ENCODE assay signal across 1 cellular context in genomic region chr4:184464759-184465454, GRCh38.
TF ChIP-seq lines count a peak whose summit lies in the region.

No MANE protein-coding gene starts in this region.

TF ChIP-seq in HepG2, 621 proteins besides CTCF, POLR2A, EP300 and RAD21 (continued from another document and continues in another):
- TF ChIP-seq ZNF691 (CRISPR knock-in tag; IDR thresholded peaks at IDR 0.05; ENCODE audit: borderline replicate concordance, low read depth): no peak
- TF ChIP-seq KDM2A (CRISPR knock-in tag; IDR thresholded peaks at IDR 0.05; ENCODE audit: borderline replicate concordance, low read depth): no peak
- TF ChIP-seq ZNF879 (CRISPR knock-in tag; IDR thresholded peaks at IDR 0.05): no peak
- no peak for TF ChIP-seq MAF1 (CRISPR knock-in tag; IDR thresholded peaks at IDR 0.05; ENCODE audit: borderline replicate concordance)
- TF ChIP-seq RAD51 (IDR thresholded peaks at IDR 0.05; ENCODE audit: borderline replicate concordance): no peak
- no peak for TF ChIP-seq ZNF512 (CRISPR knock-in tag; IDR thresholded peaks at IDR 0.05)
- no peak for TF ChIP-seq SMC3 (IDR thresholded peaks at IDR 0.05; ENCODE audit: low read length)
- no peak for TF ChIP-seq ZNF260 (CRISPR knock-in tag; IDR thresholded peaks at IDR 0.05; ENCODE audit: borderline replicate concordance, low read depth)
- no peak for TF ChIP-seq ZNF780A (CRISPR knock-in tag; IDR thresholded peaks at IDR 0.05)
- no peak for TF ChIP-seq NFRKB (IDR thresholded peaks at IDR 0.05)
- peak; percentile 89 to 93 for TF ChIP-seq NR2F1 (CRISPR knock-in tag; IDR thresholded peaks at IDR 0.05)
- TF ChIP-seq CREB3 (CRISPR knock-in tag; IDR thresholded peaks at IDR 0.05): no peak
- no peak for TF ChIP-seq MATR3 (CRISPR knock-in tag; IDR thresholded peaks at IDR 0.05)
- TF ChIP-seq ATF7 (IDR thresholded peaks at IDR 0.05): no peak
- no peak for TF ChIP-seq ATF7 (CRISPR knock-in tag; IDR thresholded peaks at IDR 0.05)
- no peak for TF ChIP-seq NCOA5 (CRISPR knock-in tag; IDR thresholded peaks at IDR 0.05)
- no peak for TF ChIP-seq TCF12 (IDR thresholded peaks at IDR 0.05)
- TF ChIP-seq TCF12 (CRISPR knock-in tag; IDR thresholded peaks at IDR 0.05): no peak
- TF ChIP-seq PAF1 (CRISPR knock-in tag; IDR thresholded peaks at IDR 0.05): no peak
- TF ChIP-seq HNF1A (IDR thresholded peaks at IDR 0.05; ENCODE audit: low read depth): 0 out of 2 replicates have a peak, but pooled peaks have one; percentile 21
- TF ChIP-seq HNF1A (CRISPR knock-in tag; IDR thresholded peaks at IDR 0.05; ENCODE audit: borderline replicate concordance): peak; percentile 37; the same call in 1 of the 2 replicates
- no peak for TF ChIP-seq YY1 (IDR thresholded peaks at IDR 0.05; ENCODE audit: insufficient read depth, insufficient replicate concordance, low read depth, low read length)
- TF ChIP-seq ZNF598 (CRISPR knock-in tag; IDR thresholded peaks at IDR 0.05; ENCODE audit: borderline replicate concordance): no peak
- TF ChIP-seq SOX5 (CRISPR knock-in tag; IDR thresholded peaks at IDR 0.05; ENCODE audit: borderline replicate concordance): peak; percentile 95
- 0 out of 2 replicates have a peak, but pooled peaks have one; percentile 34 for TF ChIP-seq ISL2 (CRISPR knock-in tag; IDR thresholded peaks at IDR 0.05)
- TF ChIP-seq NFE2L1 (CRISPR knock-in tag; IDR thresholded peaks at IDR 0.05; ENCODE audit: borderline replicate concordance): no peak
- TF ChIP-seq CERS6 (CRISPR knock-in tag; IDR thresholded peaks at IDR 0.05): no peak
- no peak for TF ChIP-seq ZFY (CRISPR knock-in tag; IDR thresholded peaks at IDR 0.05)
- TF ChIP-seq MTA3 (CRISPR knock-in tag; IDR thresholded peaks at IDR 0.05): no peak
- no peak for TF ChIP-seq HBP1 (CRISPR knock-in tag; IDR thresholded peaks at IDR 0.05; ENCODE audit: low read depth)
- TF ChIP-seq MXD1 (CRISPR knock-in tag; IDR thresholded peaks at IDR 0.05): no peak
- no peak for TF ChIP-seq NKX3-1 (CRISPR knock-in tag; IDR thresholded peaks at IDR 0.05)
- no peak for TF ChIP-seq STAT5B (CRISPR knock-in tag; IDR thresholded peaks at IDR 0.05)
- no peak for TF ChIP-seq SUZ12 (IDR thresholded peaks at IDR 0.05; ENCODE audit: low read depth, low read length)
- TF ChIP-seq NFIB (CRISPR knock-in tag; IDR thresholded peaks at IDR 0.05; ENCODE audit: borderline replicate concordance): no peak
- TF ChIP-seq TP53 (CRISPR knock-in tag; conservative IDR thresholded peaks at IDR 0.05): no peak
- no peak for TF ChIP-seq ZFAT (CRISPR knock-in tag; conservative IDR thresholded peaks at IDR 0.05)
- TF ChIP-seq MAFF (IDR thresholded peaks at IDR 0.05; ENCODE audit: low read depth, low read length): no peak
- peak; percentile 96 for TF ChIP-seq NR2F6 (IDR thresholded peaks at IDR 0.05)
- TF ChIP-seq NR2F6 (CRISPR knock-in tag; IDR thresholded peaks at IDR 0.05): peak; percentile 98
- 0 out of 2 replicates have a peak, but pooled peaks have one; percentile 33 for TF ChIP-seq ZFP1 (CRISPR knock-in tag; IDR thresholded peaks at IDR 0.05)
- peak; percentile 57; the same call in 1 of the 2 replicates for TF ChIP-seq ZBTB20 (CRISPR knock-in tag; IDR thresholded peaks at IDR 0.05; ENCODE audit: borderline replicate concordance, low read depth)
- no peak for TF ChIP-seq CREB1 (IDR thresholded peaks at IDR 0.05)
- peak; percentile 32; the same call in 1 of the 2 replicates for TF ChIP-seq CREB1 (CRISPR knock-in tag; IDR thresholded peaks at IDR 0.05)
- TF ChIP-seq ETV5 (CRISPR knock-in tag; IDR thresholded peaks at IDR 0.05; ENCODE audit: borderline replicate concordance): no peak; the same call in 1 of the 2 replicates
- TF ChIP-seq ZNF432 (CRISPR knock-in tag; IDR thresholded peaks at IDR 0.05; ENCODE audit: borderline replicate concordance): no peak
- no peak for TF ChIP-seq CCAR2 (optimal IDR thresholded peaks at IDR 0.05; ENCODE audit: low read depth, low read length)
- TF ChIP-seq GLI4 (CRISPR knock-in tag; IDR thresholded peaks at IDR 0.05; ENCODE audit: borderline replicate concordance): no peak
- TF ChIP-seq KLF11 (CRISPR knock-in tag; IDR thresholded peaks at IDR 0.05): peak; percentile 57; the same call in 1 of the 2 replicates
- no peak for TF ChIP-seq EHMT2 (IDR thresholded peaks at IDR 0.05; ENCODE audit: borderline replicate concordance, low read depth, low read length)
- TF ChIP-seq SYNCRIP (IDR thresholded peaks at IDR 0.05; ENCODE audit: insufficient read depth, low read depth, low read length): no peak
- no peak for TF ChIP-seq LRRFIP1 (CRISPR knock-in tag; conservative IDR thresholded peaks at IDR 0.05)
- TF ChIP-seq MIER2 (CRISPR knock-in tag; IDR thresholded peaks at IDR 0.05): no peak
- TF ChIP-seq ZNF484 (CRISPR knock-in tag; IDR thresholded peaks at IDR 0.05; ENCODE audit: borderline replicate concordance, low read depth): no peak
- TF ChIP-seq ZNF781 (CRISPR knock-in tag; IDR thresholded peaks at IDR 0.05; ENCODE audit: borderline replicate concordance, not compliant biosample characterization): no peak
- no peak for TF ChIP-seq RFX1 (IDR thresholded peaks at IDR 0.05)
- no peak for TF ChIP-seq ZNF101 (CRISPR knock-in tag; IDR thresholded peaks at IDR 0.05; ENCODE audit: borderline replicate concordance, low read depth)
- TF ChIP-seq CREBL2 (CRISPR knock-in tag; IDR thresholded peaks at IDR 0.05; ENCODE audit: borderline replicate concordance): no peak
- peak; percentile 60 for TF ChIP-seq ZMYM4 (CRISPR knock-in tag; IDR thresholded peaks at IDR 0.05)
